8 cellular contexts compared by ENCODE assay signal in genomic region chr13:44575741-44576395, GRCh38. TPM values are rescaled to one million over a fixed set of nuclear protein-coding genes. Genes with fewer than 3 reads are reported as not detected.
DNase-seq lines count a peak whose midpoint lies in the region; ATAC-seq lines count a peak whose summit lies in the region.

Gene TSC22D1, minus strand, starts transcription at chr13:44576330. Its CDS starts 256 bp downstream, at chr13:44576074.

- H3K9me3 Mint-ChIP-seq in activated CD8-positive, alpha-beta memory T cell treated with anti-CD3 and anti-CD28 coated beads, Interleukin-2, amount 10 ng/mL, durations not matched to agents 7 days and 5 days (ENCODE audit: low read depth), result no peaks in the 10 kb centered on the region
- H3K9me3 Mint-ChIP-seq in effector memory CD8-positive, alpha-beta T cell, result no peaks in the 10 kb centered on the region

- DNase-seq in NCI-H2171 treated with DMSO at 0.1 percent for 48 hours (lab: John Stamatoyannopoulos, UW) (peak; percentile 46), medulla oblongata (ENCODE audit: extremely low spot score) (peak; percentile 51)
- peak; percentile 73 for DNase-seq in activated CD8-positive, alpha-beta memory T cell treated with anti-CD3 and anti-CD28 coated beads, Interleukin-2, amount 10 ng/mL, durations not matched to agents 7 days and 5 days
- peak; percentile 53 to 56 (median 54) for DNase-seq in effector memory CD8-positive, alpha-beta T cell
- DNase-seq in stimulated activated CD4-positive, alpha-beta T cell treated with anti-CD3 and anti-CD28 coated beads, TNF-alpha, amount 100 ng/mL, for 1 hour (ENCODE audit: low read depth in 3 of 3, low spot score in 1 of 3), result peak in 2 of 3 donors; percentile 29 to 54

- ATAC-seq in GM18511 (IDR thresholded peaks at IDR 0.05; ENCODE audit: unreplicated experiment), result peak; percentile 1
- ATAC-seq in activated CD8-positive, alpha-beta memory T cell treated with anti-CD3 and anti-CD28 coated beads, Interleukin-2, amount 10 ng/mL, durations not matched to agents 7 days and 5 days, result peak; percentile 11
- ATAC-seq in effector memory CD8-positive, alpha-beta T cell (replicated peaks), result peak; percentile 16
- no peak for ATAC-seq in HG02981 (IDR thresholded peaks at IDR 0.05; ENCODE audit: unreplicated experiment)
- no peak for ATAC-seq in HG02938 (IDR thresholded peaks at IDR 0.05; ENCODE audit: unreplicated experiment)

- H3K27me3 Mint-ChIP-seq in activated CD8-positive, alpha-beta memory T cell treated with anti-CD3 and anti-CD28 coated beads, Interleukin-2, amount 10 ng/mL, durations not matched to agents 7 days and 5 days, result peaks cover 11% of the 10 kb centered on the region
- no peaks in the 10 kb centered on the region for H3K27me3 Mint-ChIP-seq in effector memory CD8-positive, alpha-beta T cell

- peak within 1 kb of the TSS; percentile 87 for H3K27ac Mint-ChIP-seq in activated CD8-positive, alpha-beta memory T cell treated with anti-CD3 and anti-CD28 coated beads, Interleukin-2, amount 10 ng/mL, durations not matched to agents 7 days and 5 days
- H3K27ac Mint-ChIP-seq in effector memory CD8-positive, alpha-beta T cell, result peak within 1 kb of the TSS; percentile 97 to 98

- H3K36me3 Mint-ChIP-seq in activated CD8-positive, alpha-beta memory T cell treated with anti-CD3 and anti-CD28 coated beads, Interleukin-2, amount 10 ng/mL, durations not matched to agents 7 days and 5 days, result peaks cover 11% of the 10 kb centered on the region
- H3K36me3 Mint-ChIP-seq in effector memory CD8-positive, alpha-beta T cell (ENCODE audit: insufficient read depth), result peaks cover 31% of the 10 kb centered on the region

- peaks cover 34% of the 10 kb centered on the region for H3K4me1 Mint-ChIP-seq in activated CD8-positive, alpha-beta memory T cell treated with anti-CD3 and anti-CD28 coated beads, Interleukin-2, amount 10 ng/mL, durations not matched to agents 7 days and 5 days
- H3K4me1 Mint-ChIP-seq in effector memory CD8-positive, alpha-beta T cell (ENCODE audit: low read depth in 2 of 2), result peaks cover 40 to 47% of the 10 kb centered on the region in 2 donors

- peak within 1 kb of the TSS; percentile 86 for H3K4me3 Mint-ChIP-seq in activated CD8-positive, alpha-beta memory T cell treated with anti-CD3 and anti-CD28 coated beads, Interleukin-2, amount 10 ng/mL, durations not matched to agents 7 days and 5 days
- H3K4me3 Mint-ChIP-seq in effector memory CD8-positive, alpha-beta T cell, result peak within 1 kb of the TSS; percentile 96 to 98

- CTCF ChIA-PET in activated CD8-positive, alpha-beta memory T cell treated with anti-CD3 and anti-CD28 coated beads, Interleukin-2, amount 10 ng/mL, durations not matched to agents 7 days and 5 days (lab: Charles Lee), result interaction anchor here (0.9 to 1.4 kb wide), 2 partner anchors 15 to 341 kb away, joined by 3 to 5 read pairs; no protein-coding TSS in a partner anchor

RNA-seq across cellular contexts. Expression of gene TSC22D1, which starts in this region (rescaled TPM):
- 10 to 100 TPM in 1 of 2 experiments, 1 to 10 TPM in 1; 8.0 to 17.9 TPM for total RNA-seq in activated CD8-positive, alpha-beta memory T cell treated with anti-CD3 and anti-CD28 coated beads, Interleukin-2, amount 10 ng/mL, durations not matched to agents 7 days and 5 days

Comparison
In these comparisons a context has a peak if more than half of its experiments do, and no peak if none do; other contexts are left out.
1. ATAC-seq: peak in GM18511 (single experiment), activated CD8-positive, alpha-beta memory T cell treated with anti-CD3 and anti-CD28 coated beads, Interleukin-2, amount 10 ng/mL, durations not matched to agents 7 days and 5 days (single experiment) and effector memory CD8-positive, alpha-beta T cell (single experiment); none in HG02981 (single experiment) and HG02938 (single experiment).
2. Peak in every context shown above with its lines, with median percentiles within 50 percentile points of each other: DNase-seq.